1 cellular context compared by ENCODE assay signal in the genomic region with DNA sequence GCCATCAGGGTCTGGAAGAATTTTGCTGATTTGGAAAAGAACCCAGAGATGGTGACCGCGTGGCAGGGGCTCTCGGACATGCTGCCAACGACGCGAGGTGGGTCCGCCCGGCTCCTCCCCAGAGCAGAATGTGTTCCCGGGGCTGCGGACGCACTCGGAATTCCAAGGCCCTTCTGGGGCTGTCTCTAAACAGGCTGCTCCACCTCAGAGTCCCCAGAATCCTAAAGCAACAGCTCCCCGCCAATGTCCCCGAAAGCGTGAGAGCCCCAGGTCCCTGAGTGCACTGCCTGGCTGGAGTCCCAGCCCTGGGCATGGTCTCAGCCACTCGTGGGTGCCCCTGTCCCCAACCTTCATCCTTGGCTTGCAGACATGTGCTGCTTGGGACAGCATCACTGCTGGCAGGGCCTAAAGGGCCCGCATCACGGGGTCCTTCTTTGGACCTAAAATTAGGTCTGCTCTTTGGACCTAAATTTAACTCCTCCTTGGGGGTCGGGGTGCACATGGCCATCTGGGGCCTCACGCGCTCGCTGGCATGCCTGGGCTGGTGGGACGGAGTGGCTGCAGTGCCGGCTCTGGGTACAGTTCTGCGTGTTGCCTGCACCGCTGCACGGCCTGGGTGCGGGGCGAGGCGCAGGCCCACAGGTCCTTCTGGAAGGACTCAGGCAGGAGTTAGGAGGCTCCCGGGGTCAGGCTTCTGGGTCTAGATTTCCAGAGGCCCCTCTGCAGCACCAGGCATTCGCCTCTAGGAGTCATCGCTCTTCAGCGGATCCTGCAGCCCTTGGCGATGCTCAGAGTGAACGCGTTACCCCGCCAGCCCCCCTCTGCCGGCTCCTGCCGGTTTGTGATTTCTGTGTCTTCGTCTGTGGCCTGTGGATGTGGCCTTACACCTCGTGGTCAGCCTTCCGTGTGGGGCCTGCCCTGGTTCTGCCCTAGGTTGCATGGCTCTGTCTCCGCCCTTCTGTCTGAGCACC.
TF ChIP-seq lines count a peak whose summit lies in the region.

No MANE protein-coding gene starts in this region.

TF ChIP-seq in HEK293, 187 proteins besides CTCF, POLR2A, EP300 and RAD21:
- no peak for TF ChIP-seq SCRT1 (tag by site-specific recombination; IDR thresholded peaks at IDR 0.05; ENCODE audit: borderline replicate concordance)
- no peak for TF ChIP-seq ZNF391 (tag by site-specific recombination; IDR thresholded peaks at IDR 0.05; ENCODE audit: borderline replicate concordance, low read depth)
- no peak for TF ChIP-seq KLF8 (tag by site-specific recombination; IDR thresholded peaks at IDR 0.05)
- TF ChIP-seq ZIC2 (tag by site-specific recombination; IDR thresholded peaks at IDR 0.05): no peak
- TF ChIP-seq ZNF621 (tag by site-specific recombination; IDR thresholded peaks at IDR 0.05): no peak
- TF ChIP-seq, protein P1, sequence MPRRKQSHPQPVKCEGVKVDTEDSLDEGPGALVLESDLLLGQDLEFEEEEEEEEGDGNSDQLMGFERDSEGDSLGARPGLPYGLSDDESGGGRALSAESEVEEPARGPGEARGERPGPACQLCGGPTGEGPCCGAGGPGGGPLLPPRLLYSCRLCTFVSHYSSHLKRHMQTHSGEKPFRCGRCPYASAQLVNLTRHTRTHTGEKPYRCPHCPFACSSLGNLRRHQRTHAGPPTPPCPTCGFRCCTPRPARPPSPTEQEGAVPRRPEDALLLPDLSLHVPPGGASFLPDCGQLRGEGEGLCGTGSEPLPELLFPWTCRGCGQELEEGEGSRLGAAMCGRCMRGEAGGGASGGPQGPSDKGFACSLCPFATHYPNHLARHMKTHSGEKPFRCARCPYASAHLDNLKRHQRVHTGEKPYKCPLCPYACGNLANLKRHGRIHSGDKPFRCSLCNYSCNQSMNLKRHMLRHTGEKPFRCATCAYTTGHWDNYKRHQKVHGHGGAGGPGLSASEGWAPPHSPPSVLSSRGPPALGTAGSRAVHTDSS (tag by site-specific recombination; IDR thresholded peaks at IDR 0.05): no peak
- TF ChIP-seq PRDM4 (tag by site-specific recombination; IDR thresholded peaks at IDR 0.05): no peak
- TF ChIP-seq ZNF785 (tag by site-specific recombination; IDR thresholded peaks at IDR 0.05): no peak
- TF ChIP-seq MYNN (tag by site-specific recombination; IDR thresholded peaks at IDR 0.05; ENCODE audit: borderline replicate concordance): no peak
- TF ChIP-seq KLF7 (tag by site-specific recombination; IDR thresholded peaks at IDR 0.05; ENCODE audit: borderline replicate concordance): no peak
- TF ChIP-seq ZNF155 (tag by site-specific recombination; IDR thresholded peaks at IDR 0.05): no peak
- TF ChIP-seq, protein P2, sequence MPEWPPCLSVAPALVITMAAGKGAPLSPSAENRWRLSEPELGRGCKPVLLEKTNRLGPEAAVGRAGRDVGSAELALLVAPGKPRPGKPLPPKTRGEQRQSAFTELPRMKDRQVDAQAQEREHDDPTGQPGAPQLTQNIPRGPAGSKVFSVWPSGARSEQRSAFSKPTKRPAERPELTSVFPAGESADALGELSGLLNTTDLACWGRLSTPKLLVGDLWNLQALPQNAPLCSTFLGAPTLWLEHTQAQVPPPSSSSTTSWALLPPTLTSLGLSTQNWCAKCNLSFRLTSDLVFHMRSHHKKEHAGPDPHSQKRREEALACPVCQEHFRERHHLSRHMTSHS (tag by site-specific recombination; IDR thresholded peaks at IDR 0.05): no peak
- TF ChIP-seq ZNF548 (tag by site-specific recombination; IDR thresholded peaks at IDR 0.05): no peak
- no peak for TF ChIP-seq KLF9 (tag by site-specific recombination; IDR thresholded peaks at IDR 0.05; ENCODE audit: low read depth)
- TF ChIP-seq ZSCAN5A (tag by site-specific recombination; IDR thresholded peaks at IDR 0.05): no peak
- TF ChIP-seq ZNF626 (tag by site-specific recombination; IDR thresholded peaks at IDR 0.05): no peak
- no peak for TF ChIP-seq ZNF211 (tag by site-specific recombination; IDR thresholded peaks at IDR 0.05; ENCODE audit: low read depth)
